1 cellular context compared by ENCODE assay signal in the genomic region with DNA sequence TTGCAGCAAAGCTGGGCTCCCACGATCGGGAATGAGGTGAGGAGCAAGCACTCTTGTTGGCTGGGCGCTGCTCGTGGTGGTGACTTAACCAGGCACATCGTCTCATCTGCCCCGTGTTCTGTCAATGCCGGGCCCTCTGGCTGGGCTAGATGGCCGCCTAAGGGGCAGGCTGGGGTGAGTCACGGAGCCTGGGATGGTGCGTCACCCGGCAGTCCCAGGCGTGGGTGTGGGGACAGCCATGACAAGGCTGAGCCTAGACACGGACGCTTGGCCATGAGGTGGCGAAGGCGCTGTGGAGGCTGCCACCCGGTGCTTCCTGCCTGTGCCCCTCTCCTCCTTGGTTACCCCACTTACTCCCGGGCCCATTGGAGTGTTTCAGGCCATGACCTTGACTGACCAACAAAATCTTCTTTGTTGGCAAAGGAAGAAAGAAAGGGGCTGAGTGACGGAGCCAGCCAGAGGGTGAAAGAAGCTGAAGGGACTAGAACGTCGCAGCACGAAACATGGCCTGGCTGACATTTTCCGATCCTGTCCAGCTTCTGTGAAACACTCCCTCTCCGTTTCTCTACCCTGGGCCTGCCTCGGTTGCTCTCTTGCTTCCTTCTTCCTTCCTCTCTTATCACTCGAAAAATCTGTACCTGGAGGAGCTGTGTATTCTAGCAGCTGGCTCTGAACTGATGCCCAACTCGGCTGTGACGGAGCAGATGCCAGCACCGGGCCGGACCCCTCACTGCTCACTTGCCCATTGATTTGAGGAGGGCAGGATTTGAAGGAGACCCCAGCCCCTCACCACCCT.
TF ChIP-seq lines count a peak whose summit lies in the region.

No MANE protein-coding gene starts in this region.

TF ChIP-seq in HepG2, 621 proteins besides CTCF, POLR2A, EP300 and RAD21:
- no peak for TF ChIP-seq ZBTB40 (IDR thresholded peaks at IDR 0.05)
- TF ChIP-seq ZBTB40 (CRISPR knock-in tag; IDR thresholded peaks at IDR 0.05): no peak
- TF ChIP-seq FOSL2 (CRISPR knock-in tag; IDR thresholded peaks at IDR 0.05): peak; percentile 48
- TF ChIP-seq MXI1 (IDR thresholded peaks at IDR 0.05; ENCODE audit: borderline replicate concordance, low read depth, low read length): no peak
- TF ChIP-seq RERE (CRISPR knock-in tag; IDR thresholded peaks at IDR 0.05; ENCODE audit: low read depth): no peak
